In genomic region chr6:167276772-167277533, GRCh38 we compare ENCODE assay signal across 24 cellular contexts. TPM values are rescaled to one million over a fixed set of nuclear protein-coding genes. Genes with fewer than 3 reads are reported as not detected.
A peak's percentile ranks its signal among the peaks of the same experiment; 100 is the strongest.
DNase-seq lines count a peak whose midpoint lies in the region; ATAC-seq, FAIRE-seq and TF ChIP-seq lines count a peak whose summit lies in the region.
"Had no signal": no experiment of that assay in that cellular context is flagged by ENCODE, and none has a peak within 500 bp of the region (broad histone marks: within the 10 kb centered on the region; RNA-seq: fewer than 3 reads in every experiment).

No MANE protein-coding gene starts in this region.

- H2BK20ac ChIP-seq in H1 (ENCODE audit: low read length) = peak overlapping the region; percentile 11; the same call in 1 of the 2 replicates

- H4K20me1 ChIP-seq in H1 (replicated peaks in 1 of 2; ENCODE audit: control insufficient read depth in 1 of 2, insufficient read depth in 2 of 2, low read length in 2 of 2) = no peaks in the 10 kb centered on the region

- H3K23ac ChIP-seq in H1 (ENCODE audit: insufficient read length) = no peak overlapping the region

- no peak overlapping the region for H4K5ac ChIP-seq in H1 (ENCODE audit: insufficient read length, low read depth, low read length)

- no peak for TF ChIP-seq EP300 in H1 (IDR thresholded peaks at IDR 0.05; ENCODE audit: borderline replicate concordance in 1 of 2, low read depth in 2 of 2, low read length in 2 of 2)

- H3K36me3 ChIP-seq in right atrium auricular region (no peaks in the 10 kb centered on the region), H1 (ENCODE audit: control insufficient read depth in 2 of 4, insufficient read depth in 4 of 4, low read length in 3 of 4) (no peaks in the 10 kb centered on the region), mucosa of descending colon (ENCODE audit: low read depth) (no peaks in the 10 kb centered on the region), upper lobe of right lung (no peaks in the 10 kb centered on the region)

- peak overlapping the region; percentile 38; the same call in 1 of the 2 replicates for H2BK5ac ChIP-seq in H1 (ENCODE audit: low read depth, low read length)

- no peak overlapping the region for H3K56ac ChIP-seq in H1 (replicated peaks; ENCODE audit: insufficient read length, low read depth, low read length)

- H3K9me3 ChIP-seq in right atrium auricular region (no peaks in the 10 kb centered on the region), H1 (ENCODE audit: insufficient read depth in 2 of 2, low read depth in 1 of 2, low read length in 1 of 2) (no peaks in the 10 kb centered on the region), mucosa of descending colon (no peaks in the 10 kb centered on the region), upper lobe of right lung (no peaks in the 10 kb centered on the region)

- no peak overlapping the region; the same call in 1 of the 2 replicates for H4K8ac ChIP-seq in H1 (ENCODE audit: extremely low read depth, insufficient read depth, low read length)

- no peak overlapping the region for H3K18ac ChIP-seq in H1 (ENCODE audit: extremely low read depth, low read length)

- peak overlapping the region; percentile 47; the same call in 1 of the 2 replicates for H2AK5ac ChIP-seq in H1 (ENCODE audit: low read depth, low read length)

- peak overlapping the region; percentile 36 for H4K91ac ChIP-seq in H1 (replicated peaks; ENCODE audit: insufficient read length, low read length)

- peak overlapping the region; percentile 14 for H3K4ac ChIP-seq in H1 (replicated peaks; ENCODE audit: insufficient read length, low read depth, low read length)

- CTCF ChIA-PET in H1 (lab: Charles Lee; ENCODE audit: partially characterized antibody) = interaction anchor here (1.1 to 2.6 kb wide), 7 partner anchors 13 to 75 kb away, joined by 4 to 12 read pairs (median 6); no protein-coding TSS in a partner anchor

- DNase-seq in right atrium auricular region (ENCODE audit: low spot score) = peak; percentile 34
- no peak for DNase-seq in left ventricle myocardium superior
- no peak for DNase-seq in H1 (ENCODE audit: low read depth in 1 of 2, low spot score in 2 of 2)
- no peak for DNase-seq in mucosa of descending colon
- peak; percentile 62 for DNase-seq in upper lobe of right lung
- no peak for DNase-seq in NOMO-1 (lab: John Stamatoyannopoulos, UW; ENCODE audit: unreplicated experiment in 2 of 2)
- no peak for DNase-seq in effector CD4-positive, alpha-beta T cell
- DNase-seq: EL, GF-D8, GOT3, KG1, NCI-H1092, NCI-H1436 treated with DMSO at 0.1 percent for 48 hours, NCI-H1930, NCI-H2227 treated with DMSO at 0.1 percent for 48 hours, NCI-H510A, OCI-M1, RPMI8226, SHP77 treated with DMSO at 0.1 percent for 48 hours had no signal

- no peak overlapping the region for H2BK120ac ChIP-seq in H1 (replicated peaks; ENCODE audit: low read depth, low read length)

- intact Hi-C loops in left ventricle myocardium superior (cut with micrococcal nuclease) = no loop called here
- intact Hi-C loops in mucosa of descending colon (cut with DNase I, micrococcal nuclease) = no loop called here
- intact Hi-C loops in upper lobe of right lung (cut with DNase I) = no loop called here

- H3K27me3 ChIP-seq in right atrium auricular region (no peaks in the 10 kb centered on the region), H1 (replicated peaks in 1 of 4; ENCODE audit: control insufficient read depth in 3 of 4, extremely low read depth in 1 of 4, insufficient read depth in 3 of 4, low read length in 3 of 4) (peaks cover 0 to 4% (median 0%) of the 10 kb centered on the region in 4 experiments; a peak in 3 of 7 replicates), upper lobe of right lung (no peaks in the 10 kb centered on the region)

- no peak for FAIRE-seq in H1 (lab: Jason Lieb, UNC)

- no peak for TF ChIP-seq RAD21 in H1 (IDR thresholded peaks at IDR 0.05 in 1 of 2, conservative IDR thresholded peaks at IDR 0.05 in 1 of 2; ENCODE audit: low read depth in 2 of 2, low read length in 2 of 2)

- POLR2A ChIA-PET in H1 (lab: Charles Lee; ENCODE audit: partially characterized antibody) = interaction anchor here (0.8 kb wide), 1 partner anchor 18 kb away, joined by 3 read pairs; no protein-coding TSS in a partner anchor

- H3K4me3 ChIP-seq in right atrium auricular region (no peak overlapping the region), H1 (ENCODE audit: extremely low read depth in 1 of 4, insufficient read depth in 2 of 4, low read depth in 3 of 4, low read length in 4 of 4) (no peak overlapping the region), mucosa of descending colon (no peak overlapping the region), upper lobe of right lung (no peak overlapping the region)
- H3K4me3 ChIP-seq: SK-N-MC had no signal

- TF ChIP-seq CTCF in right atrium auricular region (IDR thresholded peaks at IDR 0.05) (no peak), H1 (IDR thresholded peaks at IDR 0.05; ENCODE audit: control extremely low read depth in 1 of 3, insufficient read depth in 1 of 3, low read depth in 1 of 3, low read length in 3 of 3) (no peak), mucosa of descending colon (IDR thresholded peaks at IDR 0.05) (no peak), upper lobe of right lung (IDR thresholded peaks at IDR 0.05) (no peak)

- peak overlapping the region; percentile 69; the same call in 1 of the 2 replicates for H2BK12ac ChIP-seq in H1 (ENCODE audit: low read depth, low read length)

- no peak for ATAC-seq in left ventricle myocardium superior
- peak; percentile 41 for ATAC-seq in mucosa of descending colon
- no peak for ATAC-seq in upper lobe of right lung
- ATAC-seq in GM19455 (IDR thresholded peaks at IDR 0.05; ENCODE audit: unreplicated experiment) = no peak

- no peaks in the 10 kb centered on the region for H3K23me2 ChIP-seq in H1 (ENCODE audit: low read depth, low read length)

- peak overlapping the region; percentile 96 for H2BK15ac ChIP-seq in H1 (ENCODE audit: low read length)

- H3K4me1 ChIP-seq in right atrium auricular region (no peaks in the 10 kb centered on the region), H1 (replicated peaks in 1 of 4; ENCODE audit: control insufficient read depth in 3 of 4, insufficient read depth in 4 of 4, low read length in 3 of 4) (peaks cover 3 to 19% (median 15%) of the 10 kb centered on the region in 4 experiments), mucosa of descending colon (ENCODE audit: low read depth) (no peaks in the 10 kb centered on the region), upper lobe of right lung (no peaks in the 10 kb centered on the region)

- TF ChIP-seq POLR2A in H1 (IDR thresholded peaks at IDR 0.05; ENCODE audit: control extremely low read depth in 1 of 2, low read depth in 2 of 2, low read length in 2 of 2) = no peak

- no peak overlapping the region for H3K9ac ChIP-seq in H1 (replicated peaks in 1 of 4; ENCODE audit: extremely low read depth in 1 of 4, low read depth in 3 of 4, low read length in 3 of 4)

- H2AFZ ChIP-seq in H1 (ENCODE audit: low read length) = no peak overlapping the region

- no peak overlapping the region for H3K4me2 ChIP-seq in H1 (ENCODE audit: insufficient read depth in 1 of 2, low read depth in 2 of 2, low read length in 2 of 2)

- no peaks in the 10 kb centered on the region for H3K79me1 ChIP-seq in H1 (ENCODE audit: low read depth, low read length)

- H3K14ac ChIP-seq in H1 (ENCODE audit: insufficient read length) = no peak overlapping the region

- WGBS in H1 (ENCODE audit: extremely low coverage in 1 of 2, insufficient coverage in 1 of 2, insufficient read length in 1 of 2, insufficient replicate concordance in 2 of 2, low coverage in 1 of 2, low lambda C conversion rate in 2 of 2, missing lambda C conversion rate in 1 of 2), 2 experiments = 83% methylated on average over 13 of the region's 13 CpGs; no CpG with 5 or more reads in 1 of the 2 experiments

- no peak overlapping the region for H3K27ac ChIP-seq in right atrium auricular region
- H3K27ac ChIP-seq in H1 (ENCODE audit: low read depth, low read length) = no peak overlapping the region
- H3K27ac ChIP-seq in upper lobe of right lung = no peak overlapping the region
- H3K27ac ChIP-seq: SK-N-MC had no signal

- H3K79me2 ChIP-seq in H1 (ENCODE audit: control insufficient read depth in 1 of 2, insufficient read depth in 2 of 2, low read length in 2 of 2) = no peaks in the 10 kb centered on the region

TF ChIP-seq in H1, 55 proteins besides CTCF, POLR2A, EP300 and RAD21 (continues in another document):
- TF ChIP-seq BCL11A (IDR thresholded peaks at IDR 0.05; ENCODE audit: low read depth in 2 of 2, low read length in 2 of 2) = no peak
- TF ChIP-seq EGR1 (IDR thresholded peaks at IDR 0.05; ENCODE audit: borderline replicate concordance, low read depth, low read length) = no peak
- TF ChIP-seq E2F6 (IDR thresholded peaks at IDR 0.05) = no peak

RNA-seq across cellular contexts. Expression of gene UNC93A, which starts 14.2 kb away (rescaled TPM):
- total RNA-seq in right atrium auricular region (not detected), left ventricle myocardium superior (not detected), mucosa of descending colon (1 to 10 TPM in 1 of 3 donors, not detected in 2; 2.1 TPM), upper lobe of right lung (not detected)
- not detected in 2 replicates for total RNA-seq in H1 (2021; fragmentation: NEBNext Ultra II Directional; extraction: Animal tissue kit (Norgen Biotek cat#: 25700))
- 0.31 and 0.39 TPM in 2 replicates for polyA plus RNA-seq in H1 (2011; rRNA removed)
- polyA plus RNA-seq in H1 (2011; cell fraction: cytosol; rRNA removed) = 0.67 TPM
- polyA plus RNA-seq in H1 (2011; cell fraction: nucleus; rRNA removed) = 0.47 TPM
- polyA plus RNA-seq in H1 (2012, experiment 1 of 2) = 0.16 to 0.58 TPM (median 0.23 TPM) in 4 replicates
- polyA plus RNA-seq in H1 (2012, experiment 2 of 2) = 0.20 TPM
- 0.12 TPM for polyA plus RNA-seq in H1 (2013, experiment 1 of 2)
- polyA plus RNA-seq in H1 (2013, experiment 2 of 2) = 0.07 TPM
- polyA minus RNA-seq in H1 (2011; rRNA and poly(A)+ RNA removed) = not detected in 2 replicates
- polyA minus RNA-seq in H1 (2011; cell fraction: cytosol; rRNA and poly(A)+ RNA removed) = not detected
- not detected for polyA minus RNA-seq in H1 (2011; cell fraction: nucleus; rRNA and poly(A)+ RNA removed)
- total RNA-seq: A172, HT1080 had no signal
- polyA plus RNA-seq: AG04450 had no signal

RNA-seq across cellular contexts. Expression of gene TTLL2, which starts 47.9 kb away (rescaled TPM):
- total RNA-seq in right atrium auricular region = not detected
- total RNA-seq in left ventricle myocardium superior = not detected
- not detected in 2 replicates for total RNA-seq in H1 (2021; fragmentation: NEBNext Ultra II Directional; extraction: Animal tissue kit (Norgen Biotek cat#: 25700))
- not detected in 2 replicates for polyA plus RNA-seq in H1 (2011; rRNA removed)
- not detected for polyA plus RNA-seq in H1 (2011; cell fraction: cytosol; rRNA removed)
- polyA plus RNA-seq in H1 (2011; cell fraction: nucleus; rRNA removed) = not detected
- polyA plus RNA-seq in H1 (2012, experiment 1 of 2) = 0.31 to 0.41 TPM (median 0.38 TPM) in 4 replicates
- not detected for polyA plus RNA-seq in H1 (2012, experiment 2 of 2)
- polyA plus RNA-seq in H1 (2013, experiment 1 of 2) = not detected
- not detected for polyA plus RNA-seq in H1 (2013, experiment 2 of 2)
- not detected in 2 replicates for polyA minus RNA-seq in H1 (2011; rRNA and poly(A)+ RNA removed)
- polyA minus RNA-seq in H1 (2011; cell fraction: cytosol; rRNA and poly(A)+ RNA removed) = not detected
- not detected for polyA minus RNA-seq in H1 (2011; cell fraction: nucleus; rRNA and poly(A)+ RNA removed)
- not detected for total RNA-seq in mucosa of descending colon
- not detected for total RNA-seq in upper lobe of right lung
- total RNA-seq: A172, HT1080 had no signal
- polyA plus RNA-seq: AG04450 had no signal

Comparison
In these comparisons a context has a peak if more than half of its experiments do, and no peak if none do; other contexts are left out.
1. DNase-seq: peak in right atrium auricular region (single experiment) and upper lobe of right lung (single experiment); none in left ventricle myocardium superior (single experiment), H1 (0 of 2), mucosa of descending colon (0 of 3), NOMO-1 (0 of 2) and effector CD4-positive, alpha-beta T cell (single experiment).